Comparison of ENCODE assay signal across 19 cellular contexts in genomic region chr2:12617853-12618252, GRCh38.
"Had no signal": no experiment of that assay in that cellular context is flagged by ENCODE, and none has a peak within 500 bp of the region (broad histone marks: within the 10 kb centered on the region; RNA-seq: fewer than 3 reads in every experiment).

No MANE protein-coding gene starts in this region.

- H3K36me3 ChIP-seq: SJSA1 had no signal

- DNase-seq: Kasumi-1; KG1; NCI-H1092 treated with DMSO at 0.1 percent for 48 hours; NCI-H1436; NCI-H187; NCI-H2029; NCI-H2171 treated with DMSO at 0.1 percent for 48 hours; NCI-H345; NCI-H446 treated with DMSO at 0.1 percent for 48 hours; NCI-H524; NCI-H69; NCI-H774; NK-92 treated with Interleukin-12 subunit alpha and Interleukin-12 subunit beta, amount 100 ng/mL, for 24 hours; Right ventricle myocardium superior; RPMI8226; SIG-M5 had no signal

- H3K27me3 ChIP-seq: SJSA1 had no signal

- FAIRE-seq: RCC 7860 had no signal

- H3K4me3 ChIP-seq: SJSA1, SK-N-MC had no signal

- H3K9me3 ChIP-seq: SJSA1 had no signal

- H3K27ac ChIP-seq: SJSA1, SK-N-MC had no signal

- H3K4me1 ChIP-seq: SJSA1 had no signal
